ENCODE assay signal across 15 cellular contexts in genomic region chr9:74361508-74361907, GRCh38.
A peak's percentile ranks its signal among the peaks of the same experiment; 100 is the strongest.
DNase-seq lines count a peak whose midpoint lies in the region; ATAC-seq and TF ChIP-seq lines count a peak whose summit lies in the region.
"Had no signal": no experiment of that assay in that cellular context is flagged by ENCODE, and none has a peak within 500 bp of the region (broad histone marks: within the 10 kb centered on the region; RNA-seq: fewer than 3 reads in every experiment).

No MANE protein-coding gene starts in this region.

- no peak overlapping the region for H3K4me3 ChIP-seq in epithelial cell of esophagus (ENCODE audit: low read length)
- H3K4me3 ChIP-seq: BLaER1 had no signal

- DNase-seq in DMS53 (lab: John Stamatoyannopoulos, UW), result peak; percentile 47
- no peak for DNase-seq in DMS53 treated with DMSO at 0.1 percent for 48 hours (lab: John Stamatoyannopoulos, UW; ENCODE audit: unreplicated experiment)
- DNase-seq in HPDE6-E6E7 (ENCODE audit: extremely low spot score), result peak; percentile 23
- peak; percentile 71 for DNase-seq in epithelial cell of esophagus (ENCODE audit: low read depth)
- DNase-seq in kidney tubule cell (ENCODE audit: low spot score), result peak; percentile 62
- DNase-seq in activated CD8-positive, alpha-beta memory T cell treated with anti-CD3 and anti-CD28 coated beads, Interleukin-2, amount 50 U/mL, for 48 hours, result no peak
- DNase-seq in NCI-H345 treated with DMSO at 0.1 percent for 48 hours (lab: John Stamatoyannopoulos, UW; ENCODE audit: unreplicated experiment), result no peak
- DNase-seq: 8988T; CD4-positive, alpha-beta memory T cell; DMS79; GDM1; GOT3; H9 had no signal

- no peak for ATAC-seq in GM21529 (IDR thresholded peaks at IDR 0.05; ENCODE audit: unreplicated experiment)

- TF ChIP-seq CTCF in epithelial cell of esophagus (IDR thresholded peaks at IDR 0.05; ENCODE audit: insufficient read depth, low read depth, low read length, missing control alignments), result no peak

Comparison
In these comparisons a context has a peak if more than half of its experiments do, and no peak if none do; other contexts are left out.
1. DNase-seq: peak in DMS53 (single experiment), HPDE6-E6E7 (single experiment), epithelial cell of esophagus (single experiment) and kidney tubule cell (single experiment); none in DMS53 treated with DMSO at 0.1 percent for 48 hours (single experiment), activated CD8-positive, alpha-beta memory T cell treated with anti-CD3 and anti-CD28 coated beads, Interleukin-2, amount 50 U/mL, for 48 hours (single experiment) and NCI-H345 treated with DMSO at 0.1 percent for 48 hours (single experiment).